8 cellular contexts compared by ENCODE assay signal in the genomic region with DNA sequence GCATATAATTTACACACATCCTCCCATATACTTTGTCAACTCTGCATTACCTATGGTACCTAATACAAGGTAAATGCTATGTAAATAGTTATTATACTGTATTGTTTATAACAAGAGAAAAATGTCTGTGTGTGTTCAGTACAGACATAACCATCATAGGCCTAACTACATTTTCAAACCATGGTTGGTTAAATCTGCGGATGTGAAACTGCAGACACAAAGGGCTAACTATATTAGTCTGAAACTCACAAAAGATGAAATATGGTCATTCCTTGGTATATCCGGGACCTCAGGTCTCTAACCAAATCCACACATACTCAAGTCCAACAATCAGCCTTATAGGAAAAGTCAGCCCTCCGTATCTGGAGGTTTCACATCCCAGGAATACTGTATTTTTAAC. TPM values are rescaled to one million over a fixed set of nuclear protein-coding genes. Genes with fewer than 3 reads are reported as not detected.
"Had no signal": no experiment of that assay in that cellular context is flagged by ENCODE, and none has a peak within 500 bp of the region (broad histone marks: within the 10 kb centered on the region; RNA-seq: fewer than 3 reads in every experiment).

No MANE protein-coding gene starts in this region.

- ATAC-seq: HepG2, K562 had no signal

- H3K27ac ChIP-seq: HL-60, KMS-11 had no signal

- H3K9ac ChIP-seq: KMS-11 had no signal

- FAIRE-seq: HepG2, HTR-8/SVneo, K562 had no signal

- DNase-seq: IMR-90, KBM-7, KG1 had no signal

- H3K4me2 ChIP-seq: KMS-11 had no signal

- H3K4me3 ChIP-seq: K562 had no signal

RNA-seq across cellular contexts. Expression of gene MAPK10, which starts 13.5 kb away (rescaled TPM):
- total RNA-seq: HepG2 had no signal
- polyA plus RNA-seq: HepG2 had no signal
